Comparison of ENCODE assay signal across 20 cellular contexts in the genomic region with DNA sequence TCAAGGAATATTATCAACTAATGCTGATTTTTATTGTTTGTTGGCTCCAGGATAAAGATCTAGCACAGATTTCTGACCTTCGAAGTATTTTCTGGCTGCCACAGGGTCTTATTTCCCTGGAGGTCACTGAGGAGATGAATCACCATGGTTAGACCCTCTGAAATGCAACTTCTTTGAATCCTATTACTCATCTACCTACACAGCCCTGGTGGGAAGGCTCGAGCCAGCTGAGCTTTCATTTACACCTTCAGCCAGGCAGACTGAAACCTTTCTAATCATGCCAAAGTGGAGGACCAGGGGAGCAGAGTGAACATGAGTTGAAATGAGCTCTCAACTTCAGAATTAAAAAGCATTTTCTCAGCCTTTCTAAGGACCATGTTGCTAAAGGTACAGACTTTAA.
"Had no signal": no experiment of that assay in that cellular context is flagged by ENCODE, and none has a peak within 500 bp of the region (broad histone marks: within the 10 kb centered on the region; RNA-seq: fewer than 3 reads in every experiment).

No MANE protein-coding gene starts in this region.

- ATAC-seq: heart right ventricle; left lobe of liver; natural killer cell; sciatic nerve; stimulated activated naive B cell treated with anti-CD40 and anti-IgM and Interleukin-4, amounts not matched to agents 10 μg/mL and 1 μg/mL and 100 μg/mL, for 72 hours had no signal

- H3K27ac ChIP-seq: coronary artery, dorsolateral prefrontal cortex, heart right ventricle, spleen had no signal

- FAIRE-seq: frontal cortex, islet of Langerhans had no signal

- H3K4me3 Mint-ChIP-seq: mesothelial cell of epicardium; natural killer cell; neural crest cell; stimulated activated naive B cell treated with anti-CD40 and anti-IgM and Interleukin-4, amounts not matched to agents 10 μg/mL and 1 μg/mL and 100 μg/mL, for 72 hours had no signal

- H3K4me1 Mint-ChIP-seq: natural killer cell had no signal

- H3K27me3 ChIP-seq: heart right ventricle had no signal

- H3K36me3 Mint-ChIP-seq: natural killer cell; stimulated activated naive B cell treated with anti-CD40 and anti-IgM and Interleukin-4, amounts not matched to agents 10 μg/mL and 1 μg/mL and 100 μg/mL, for 72 hours had no signal

- H3K4me1 ChIP-seq: spleen had no signal

- H3K9me3 ChIP-seq: heart right ventricle, spleen had no signal

- H3K4me3 ChIP-seq: coronary artery, dorsolateral prefrontal cortex, heart right ventricle, spleen had no signal

- H3K27ac Mint-ChIP-seq: mesothelial cell of epicardium; natural killer cell; stimulated activated naive B cell treated with anti-CD40 and anti-IgM and Interleukin-4, amounts not matched to agents 10 μg/mL and 1 μg/mL and 100 μg/mL, for 72 hours had no signal

- H3K36me3 ChIP-seq: heart right ventricle, spleen had no signal

- DNase-seq: dorsolateral prefrontal cortex; effector CD8-positive, alpha-beta T cell; heart right ventricle; hypothalamus; kidney glomerular epithelial cell; natural killer cell; posterior cingulate gyrus; spleen; stimulated activated CD4-positive, alpha-beta T cell treated with anti-CD3 and anti-CD28 coated beads, Interleukin-15, amount 100 ng/mL, for 24 hours; stimulated activated CD4-positive, alpha-beta T cell treated with anti-CD3 and anti-CD28 coated beads, Interleukin-1b, Interleukin-23, amount 100 ng/mL, for 48 hours; stimulated activated CD4-positive, alpha-beta T cell treated with anti-CD3 and anti-CD28 coated beads, Interleukin-4, amount 100 ng/mL, for 24 hours; stimulated activated naive B cell treated with anti-CD40 and anti-IgM and Interleukin-4, amounts not matched to agents 10 μg/mL and 1 μg/mL and 100 μg/mL, for 72 hours; trophoblast cell had no signal
